Comparison of ENCODE assay signal across 43 cellular contexts in the genomic region with DNA sequence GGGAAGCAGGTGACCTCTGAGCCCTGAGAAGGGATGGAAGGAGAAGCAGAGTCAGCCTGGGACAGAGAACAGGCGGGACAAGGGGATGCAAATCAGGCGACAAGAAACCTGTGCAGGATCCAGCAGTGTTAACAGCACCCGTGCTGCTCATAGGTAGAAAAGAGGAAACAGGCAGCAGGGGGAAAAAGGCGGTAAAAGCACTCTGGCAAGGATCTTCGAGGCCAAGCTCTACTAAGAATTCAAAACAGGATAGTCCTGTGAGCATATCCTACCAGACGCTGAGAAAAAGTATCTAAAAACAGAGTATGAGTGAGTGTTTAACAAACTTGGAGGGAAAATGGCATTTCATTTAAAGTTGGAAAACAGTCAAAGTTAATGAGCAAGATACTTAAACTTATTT. TPM values are rescaled to one million over a fixed set of nuclear protein-coding genes. Genes with fewer than 3 reads are reported as not detected.
"Had no signal": no experiment of that assay in that cellular context is flagged by ENCODE, and none has a peak within 500 bp of the region (broad histone marks: within the 10 kb centered on the region; RNA-seq: fewer than 3 reads in every experiment).

No MANE protein-coding gene starts in this region.

- H3K4me3 ChIP-seq: adrenal gland, ascending aorta, body of pancreas, breast epithelium, cardiac muscle cell had no signal

- H3K36me3 ChIP-seq: adrenal gland, ascending aorta, brain microvascular endothelial cell, breast epithelium, cardiac muscle cell had no signal

- H3K4me1 Mint-ChIP-seq: activated naive CD4-positive, alpha-beta T cell treated with anti-CD3 and anti-CD28 coated beads, Interleukin-2, amount 10 ng/mL, durations not matched to agents 7 days and 5 days; activated naive CD4-positive, alpha-beta T cell treated with anti-CD3 and anti-CD28 coated beads, Interleukin-2, amount 50 U/mL, for 24 hours; activated naive CD8-positive, alpha-beta T cell treated with anti-CD3 and anti-CD28 coated beads for 36 hours; activated naive CD8-positive, alpha-beta T cell treated with anti-CD3 and anti-CD28 coated beads, Interleukin-2, amount 10 ng/mL, durations not matched to agents 7 days and 5 days; activated naive CD8-positive, alpha-beta T cell treated with anti-CD3 and anti-CD28 coated beads, Interleukin-2, amount 50 U/mL, for 24 hours; activated T-helper 17 cell treated with anti-CD3 and anti-CD28 coated beads, Interleukin-2, amount 50 U/mL, for 72 hours; central memory CD8-positive, alpha-beta T cell had no signal

- DNase-seq: activated effector memory CD4-positive, alpha-beta T cell treated with anti-CD3 and anti-CD28 coated beads, Interleukin-2, amount 50 U/mL, for 16 hours; activated effector memory CD4-positive, alpha-beta T cell treated with Interleukin-2 at 50 U/mL for 16 hours; activated gamma-delta T cell; activated gamma-delta T cell treated with Interleukin-2 at 50 U/mL for 16 hours; activated naive CD4-positive, alpha-beta T cell; activated naive CD4-positive, alpha-beta T cell treated with anti-CD3 and anti-CD28 coated beads for 36 hours; activated naive CD4-positive, alpha-beta T cell treated with anti-CD3 and anti-CD28 coated beads, Interleukin-2, amount 10 ng/mL, durations not matched to agents 7 days and 5 days; activated naive CD4-positive, alpha-beta T cell treated with anti-CD3 and anti-CD28 coated beads, Interleukin-2, amount 50 U/mL, for 16 hours; activated naive CD4-positive, alpha-beta T cell treated with Interleukin-2 at 50 U/mL for 16 hours; activated naive CD8-positive, alpha-beta T cell treated with anti-CD3 and anti-CD28 coated beads for 36 hours; activated naive CD8-positive, alpha-beta T cell treated with anti-CD3 and anti-CD28 coated beads, Interleukin-2, amount 10 ng/mL, durations not matched to agents 7 days and 5 days; activated naive CD8-positive, alpha-beta T cell treated with anti-CD3 and anti-CD28 coated beads, Interleukin-2, amount 50 U/mL, for 24 hours; activated T-cell treated with anti-CD3 and anti-CD28 coated beads for 4 hours; activated T-cell treated with anti-CD3 and anti-CD28 coated beads, Interleukin-2, amount 50 U/mL, for 1 hour; activated T-cell treated with anti-CD3 and anti-CD28 coated beads, Interleukin-2, amount 50 U/mL, for 24 hours; activated T-cell treated with anti-CD3 and anti-CD28 coated beads, Interleukin-2, amount 50 U/mL, for 4 hours; activated T-cell treated with anti-CD3 and anti-CD28 coated beads, Interleukin-2, amount 50 U/mL, for 48 hours; activated T-cell treated with anti-CD3 and anti-CD28 coated beads, Interleukin-2, amount 50 U/mL, for 72 hours; adrenal gland; amniotic stem cell; amygdala; anterior cingulate cortex; aorta; body of pancreas; brain microvascular endothelial cell; caudate nucleus; central memory CD4-positive, alpha-beta T cell; cerebellar nuclear complex had no signal

- H3K4me1 ChIP-seq: adrenal gland, ascending aorta, body of pancreas, breast epithelium had no signal

- ATAC-seq: activated naive CD4-positive, alpha-beta T cell treated with anti-CD3 and anti-CD28 coated beads, Interleukin-2, amount 50 U/mL, for 72 hours; activated naive CD8-positive, alpha-beta T cell treated with anti-CD3 and anti-CD28 coated beads, Interleukin-2, amount 50 U/mL, for 24 hours; activated T-cell treated with anti-CD3 and anti-CD28 coated beads, Interleukin-2, amount 50 U/mL, for 4 hours; activated T-cell treated with anti-CD3 and anti-CD28 coated beads, Interleukin-2, amount 50 U/mL, for 72 hours; activated T-helper 17 cell treated with anti-CD3 and anti-CD28 coated beads, Interleukin-2, amount 50 U/mL, for 72 hours; body of pancreas had no signal

- H3K9me3 ChIP-seq: adrenal gland, ascending aorta, body of pancreas had no signal

- FAIRE-seq: astrocyte, bronchial epithelial cell had no signal

- H3K27me3 Mint-ChIP-seq: activated naive CD4-positive, alpha-beta T cell treated with anti-CD3 and anti-CD28 coated beads, Interleukin-2, amount 10 ng/mL, durations not matched to agents 7 days and 5 days; activated naive CD4-positive, alpha-beta T cell treated with anti-CD3 and anti-CD28 coated beads, Interleukin-2, amount 50 U/mL, for 24 hours; activated naive CD8-positive, alpha-beta T cell; activated naive CD8-positive, alpha-beta T cell treated with anti-CD3 and anti-CD28 coated beads for 36 hours; activated naive CD8-positive, alpha-beta T cell treated with anti-CD3 and anti-CD28 coated beads, Interleukin-2, amount 10 ng/mL, durations not matched to agents 7 days and 5 days; activated naive CD8-positive, alpha-beta T cell treated with anti-CD3 and anti-CD28 coated beads, Interleukin-2, amount 50 U/mL, for 24 hours; activated T-cell treated with anti-CD3 and anti-CD28 coated beads, Interleukin-2, amount 50 U/mL, for 24 hours; activated T-helper 17 cell treated with anti-CD3 and anti-CD28 coated beads, Interleukin-2, amount 50 U/mL, for 72 hours; central memory CD8-positive, alpha-beta T cell had no signal

- H3K27ac Mint-ChIP-seq: activated naive CD4-positive, alpha-beta T cell treated with anti-CD3 and anti-CD28 coated beads for 36 hours; activated naive CD4-positive, alpha-beta T cell treated with anti-CD3 and anti-CD28 coated beads, Interleukin-2, amount 10 ng/mL, durations not matched to agents 7 days and 5 days; activated naive CD4-positive, alpha-beta T cell treated with anti-CD3 and anti-CD28 coated beads, Interleukin-2, amount 50 U/mL, for 24 hours; activated naive CD4-positive, alpha-beta T cell treated with anti-CD3 and anti-CD28 coated beads, Interleukin-2, amount 50 U/mL, for 72 hours; activated naive CD8-positive, alpha-beta T cell; activated naive CD8-positive, alpha-beta T cell treated with anti-CD3 and anti-CD28 coated beads for 36 hours; activated naive CD8-positive, alpha-beta T cell treated with anti-CD3 and anti-CD28 coated beads, Interleukin-2, amount 10 ng/mL, durations not matched to agents 7 days and 5 days; activated naive CD8-positive, alpha-beta T cell treated with anti-CD3 and anti-CD28 coated beads, Interleukin-2, amount 50 U/mL, for 24 hours; activated T-cell treated with anti-CD3 and anti-CD28 coated beads, Interleukin-2, amount 50 U/mL, for 24 hours; activated T-cell treated with anti-CD3 and anti-CD28 coated beads, Interleukin-2, amount 50 U/mL, for 72 hours; activated T-helper 1 cell treated with anti-CD3 and anti-CD28 coated beads, Interleukin-12 subunit alpha, Interleukin-12 subunit beta, Interleukin-2, Interleukin-4 antibody, amounts not matched to agents 30 ng/mL and 10 ng/mL and 1 ng/mL, durations not matched to agents 14 hours and 24 hours and 36 hours; activated T-helper 17 cell treated with anti-CD3 and anti-CD28 coated beads, Interleukin-2, amount 50 U/mL, for 72 hours; activated T-helper 2 cell treated with anti-CD3 and anti-CD28 coated beads, Interferon-gamma antibody, Interleukin-2, Interleukin-4, amounts not matched to agents 10 μg/mL and 5 μg/mL and 100 μg/mL, durations not matched to agents 14 hours and 24 hours and 36 hours; brain had no signal

- H3K27ac ChIP-seq: adrenal gland, ascending aorta, body of pancreas, brain microvascular endothelial cell, breast epithelium, cardiac muscle cell had no signal

- H3K4me3 Mint-ChIP-seq: activated naive CD4-positive, alpha-beta T cell treated with anti-CD3 and anti-CD28 coated beads for 36 hours; activated naive CD4-positive, alpha-beta T cell treated with anti-CD3 and anti-CD28 coated beads, Interleukin-2, amount 10 ng/mL, durations not matched to agents 7 days and 5 days; activated naive CD4-positive, alpha-beta T cell treated with anti-CD3 and anti-CD28 coated beads, Interleukin-2, amount 50 U/mL, for 24 hours; activated naive CD8-positive, alpha-beta T cell; activated naive CD8-positive, alpha-beta T cell treated with anti-CD3 and anti-CD28 coated beads for 36 hours; activated naive CD8-positive, alpha-beta T cell treated with anti-CD3 and anti-CD28 coated beads, Interleukin-2, amount 10 ng/mL, durations not matched to agents 7 days and 5 days; activated naive CD8-positive, alpha-beta T cell treated with anti-CD3 and anti-CD28 coated beads, Interleukin-2, amount 50 U/mL, for 24 hours; activated T-cell treated with anti-CD3 and anti-CD28 coated beads, Interleukin-2, amount 50 U/mL, for 24 hours; activated T-cell treated with anti-CD3 and anti-CD28 coated beads, Interleukin-2, amount 50 U/mL, for 4 hours; activated T-cell treated with anti-CD3 and anti-CD28 coated beads, Interleukin-2, amount 50 U/mL, for 72 hours; activated T-helper 1 cell treated with anti-CD3 and anti-CD28 coated beads, Interleukin-12 subunit alpha, Interleukin-12 subunit beta, Interleukin-2, Interleukin-4 antibody, amounts not matched to agents 30 ng/mL and 10 ng/mL and 1 ng/mL, durations not matched to agents 14 hours and 24 hours and 36 hours; activated T-helper 17 cell treated with anti-CD3 and anti-CD28 coated beads, Interleukin-2, amount 50 U/mL, for 72 hours; brain; central memory CD8-positive, alpha-beta T cell had no signal

- H3K36me3 Mint-ChIP-seq: activated naive CD4-positive, alpha-beta T cell treated with anti-CD3 and anti-CD28 coated beads, Interleukin-2, amount 10 ng/mL, durations not matched to agents 7 days and 5 days; activated naive CD4-positive, alpha-beta T cell treated with anti-CD3 and anti-CD28 coated beads, Interleukin-2, amount 50 U/mL, for 24 hours; activated naive CD8-positive, alpha-beta T cell; activated naive CD8-positive, alpha-beta T cell treated with anti-CD3 and anti-CD28 coated beads for 36 hours; activated naive CD8-positive, alpha-beta T cell treated with anti-CD3 and anti-CD28 coated beads, Interleukin-2, amount 10 ng/mL, durations not matched to agents 7 days and 5 days had no signal

- H3K27me3 ChIP-seq: adrenal gland, ascending aorta, body of pancreas, brain microvascular endothelial cell, breast epithelium, cardiac muscle cell had no signal

RNA-seq across cellular contexts. Expression of a gene that starts 16.7 kb away (rescaled TPM):
- total RNA-seq: activated naive CD4-positive, alpha-beta T cell treated with anti-CD3 and anti-CD28 coated beads for 36 hours; activated naive CD4-positive, alpha-beta T cell treated with anti-CD3 and anti-CD28 coated beads, Interleukin-2, amount 50 U/mL, for 72 hours; activated naive CD8-positive, alpha-beta T cell treated with anti-CD3 and anti-CD28 coated beads for 36 hours; activated naive CD8-positive, alpha-beta T cell treated with anti-CD3 and anti-CD28 coated beads, Interleukin-2, amount 10 ng/mL, durations not matched to agents 7 days and 5 days; activated T-cell treated with anti-CD3 and anti-CD28 coated beads, Interleukin-2, amount 50 U/mL, for 4 hours; activated T-cell treated with anti-CD3 and anti-CD28 coated beads, Interleukin-2, amount 50 U/mL, for 72 hours; activated T-helper 1 cell treated with anti-CD3 and anti-CD28 coated beads, Interleukin-12 subunit alpha, Interleukin-12 subunit beta, Interleukin-2, Interleukin-4 antibody, amounts not matched to agents 30 ng/mL and 10 ng/mL and 1 ng/mL, durations not matched to agents 14 hours and 24 hours and 36 hours; activated T-helper 17 cell treated with anti-CD3 and anti-CD28 coated beads, Interleukin-2, amount 50 U/mL, for 72 hours; activated T-helper 2 cell treated with anti-CD3 and anti-CD28 coated beads, Interferon-gamma antibody, Interleukin-2, Interleukin-4, amounts not matched to agents 10 μg/mL and 5 μg/mL and 100 μg/mL, durations not matched to agents 14 hours and 24 hours and 36 hours; adrenal gland; aorta; ascending aorta; astrocyte; breast epithelium; bronchial epithelial cell; cardiac septum had no signal
- polyA plus RNA-seq: adipose tissue, adrenal gland, aorta, cardiac muscle cell had no signal
